8 cellular contexts compared by ENCODE assay signal in genomic region chr12:27652174-27652763, GRCh38. TPM values are rescaled to one million over a fixed set of nuclear protein-coding genes. Genes with fewer than 3 reads are reported as not detected.
DNase-seq lines count a peak whose midpoint lies in the region; ATAC-seq and TF ChIP-seq lines count a peak whose summit lies in the region.

No MANE protein-coding gene starts in this region.

- H3K9me3 ChIP-seq in right cardiac atrium (ENCODE audit: control insufficient read depth, low read length): no peaks in the 10 kb centered on the region
- H3K9me3 ChIP-seq in sigmoid colon: no peaks in the 10 kb centered on the region

- intact Hi-C loops in right cardiac atrium (cut with DNase I) (loop anchor here (5.0 to 10.0 kb wide), 3 partner anchors 217 to 227 kb away; no protein-coding TSS in a partner anchor), sigmoid colon (cut with DNase I) (loop anchor here (1.0 to 2.0 kb wide), 2 partner anchors 127 to 217 kb away; partner anchors contain the start of gene PPFIBP1)

- ATAC-seq in right cardiac atrium (peak; percentile 71 to 86), GM21786 (IDR thresholded peaks at IDR 0.05; ENCODE audit: unreplicated experiment) (no peak), HG02642 (IDR thresholded peaks at IDR 0.05; ENCODE audit: poor library complexity, unreplicated experiment) (no peak)

- in situ Hi-C loops in astrocyte of the cerebellum (cut with HindIII; ENCODE audit: low sequenced_read_pairs): no loop called here

- WGBS in right cardiac atrium: 29% methylated on average over 1 of the region's 1 CpG
- 44 to 66% methylated on average over 1 of the region's 1 CpG for WGBS in sigmoid colon, 2 donors

- H3K4me1 ChIP-seq in right cardiac atrium (ENCODE audit: control insufficient read depth, insufficient read depth, low read length) (no peaks in the 10 kb centered on the region), sigmoid colon (no peaks in the 10 kb centered on the region)

- peaks cover 0 to 46% (median 6%) of the 10 kb centered on the region in 4 donors for H3K36me3 ChIP-seq in sigmoid colon

- H3K27me3 ChIP-seq in HL-60 (ENCODE audit: insufficient read depth, poor library complexity, severe bottlenecking) (no peaks in the 10 kb centered on the region), right cardiac atrium (ENCODE audit: control insufficient read depth, insufficient read depth) (no peaks in the 10 kb centered on the region), sigmoid colon (no peaks in the 10 kb centered on the region)

- DNase-seq in DMS153 treated with DMSO at 0.1 percent for 48 hours (lab: John Stamatoyannopoulos, UW; ENCODE audit: unreplicated experiment) (peak; percentile 52), HL-60 (ENCODE audit: low read depth in 1 of 2, low spot score in 1 of 2) (peak; percentile 21 to 41), NCI-H774 (lab: John Stamatoyannopoulos, UW) (peak; percentile 71), astrocyte of the cerebellum (ENCODE audit: low read depth) (peak; percentile 80), right cardiac atrium (no peak), sigmoid colon (no peak)

- H3K4me3 ChIP-seq in HL-60 (replicated peaks; ENCODE audit: insufficient read depth, low read length): no peak overlapping the region
- H3K4me3 ChIP-seq in astrocyte of the cerebellum (ENCODE audit: low read depth, low read length): no peak overlapping the region
- no peak overlapping the region for H3K4me3 ChIP-seq in right cardiac atrium (ENCODE audit: low read length)
- H3K4me3 ChIP-seq in sigmoid colon: no peak overlapping the region

- TF ChIP-seq POLR2A in sigmoid colon (IDR thresholded peaks at IDR 0.05): no peak

- H3K27ac ChIP-seq in HL-60 (replicated peaks) (no peak overlapping the region), right cardiac atrium (ENCODE audit: low read length) (no peak overlapping the region), sigmoid colon (no peak overlapping the region)

- TF ChIP-seq EP300 in sigmoid colon (IDR thresholded peaks at IDR 0.05): no peak

- peak; percentile 58 for TF ChIP-seq CTCF in HL-60 (IDR thresholded peaks at IDR 0.05; ENCODE audit: insufficient read depth, low read length)
- TF ChIP-seq CTCF in astrocyte of the cerebellum (IDR thresholded peaks at IDR 0.05; ENCODE audit: low read depth, low read length, missing control alignments): peak; percentile 86
- TF ChIP-seq CTCF in sigmoid colon (IDR thresholded peaks at IDR 0.05): peak; percentile 27 to 84 (median 81)

RNA-seq across cellular contexts. Expression of gene REP15, which starts 44.0 kb away (rescaled TPM):
- total RNA-seq in right cardiac atrium (1 to 10 TPM; 1.3 to 3.6 (median 2.0) TPM), sigmoid colon (1 to 10 TPM in 2 of 4 donors, under 1 TPM in 2; 0.54 to 1.7 (median 0.95) TPM)
- polyA plus RNA-seq in right cardiac atrium (2.6 TPM), sigmoid colon (100 to 1,000 TPM in 2 of 3 donors, 10 to 100 TPM in 1; 33.4 to 251 (median 187) TPM)

RNA-seq across cellular contexts. Expression of gene MRPS35, which starts 58.4 kb away (rescaled TPM):
- total RNA-seq in right cardiac atrium (10 to 100 TPM; 41.7 to 49.5 (median 45.9) TPM), sigmoid colon (10 to 100 TPM; 34.3 to 53.5 (median 46.9) TPM)
- polyA plus RNA-seq in right cardiac atrium (44.0 TPM), sigmoid colon (10 to 100 TPM; 62.5 to 98.3 (median 64.9) TPM)

Comparison
In these comparisons a context has a peak if more than half of its experiments do, and no peak if none do; other contexts are left out.
1. DNase-seq: peak in DMS153 treated with DMSO at 0.1 percent for 48 hours (single experiment), HL-60 (2 of 2), NCI-H774 (single experiment) and astrocyte of the cerebellum (single experiment); none in right cardiac atrium (0 of 3) and sigmoid colon (single experiment).
2. ATAC-seq: peak in right cardiac atrium (2 of 2); none in GM21786 (single experiment) and HG02642 (single experiment).
3. Peak in every context shown above with its lines, with median percentiles within 50 percentile points of each other: CTCF ChIP-seq.